Comparison of ENCODE assay signal across 9 cellular contexts in the genomic region with DNA sequence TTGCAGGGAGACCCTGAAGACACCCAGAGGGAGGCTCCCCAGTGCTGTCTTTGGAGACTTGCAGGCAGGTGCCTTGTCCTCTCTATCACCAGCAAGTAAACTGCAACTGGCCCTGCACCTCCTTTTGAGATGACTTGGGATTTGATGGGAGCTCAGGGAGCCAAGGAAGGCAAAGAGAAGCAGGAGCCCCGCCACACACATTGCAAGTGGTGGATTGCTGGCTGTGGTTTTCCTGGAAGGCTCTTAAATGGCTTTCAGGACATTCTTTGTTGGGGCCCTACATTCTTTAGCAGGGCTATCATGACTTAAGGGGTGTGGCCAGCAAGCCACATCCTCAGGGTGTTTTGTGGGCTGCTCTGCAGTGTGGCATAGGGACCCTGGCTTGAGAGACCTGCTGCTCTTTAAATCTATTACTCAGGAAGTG. TPM values are rescaled to one million over a fixed set of nuclear protein-coding genes. Genes with fewer than 3 reads are reported as not detected.
DNase-seq lines count a peak whose midpoint lies in the region; ATAC-seq and TF ChIP-seq lines count a peak whose summit lies in the region.
"Had no signal": no experiment of that assay in that cellular context is flagged by ENCODE, and none has a peak within 500 bp of the region (broad histone marks: within the 10 kb centered on the region; RNA-seq: fewer than 3 reads in every experiment).

No MANE protein-coding gene starts in this region.

- H3K27me3 ChIP-seq in stomach, result no peaks in the 10 kb centered on the region
- H3K27me3 ChIP-seq: cardiac muscle cell had no signal

- peak overlapping the region; percentile 38 for H3K27ac Mint-ChIP-seq in progenitor cell of endocrine pancreas

- H3K9me3 ChIP-seq in stomach, result peaks cover 0 to 7% (median 0%) of the 10 kb centered on the region in 4 donors

- H3K36me3 Mint-ChIP-seq in progenitor cell of endocrine pancreas (ENCODE audit: insufficient read depth), result peaks cover 2% of the 10 kb centered on the region

- TF ChIP-seq CTCF in cardiac fibroblast (IDR thresholded peaks at IDR 0.05; ENCODE audit: low read depth, low read length) (no peak), progenitor cell of endocrine pancreas (IDR thresholded peaks at IDR 0.05; ENCODE audit: unreplicated experiment) (no peak), stomach (IDR thresholded peaks at IDR 0.05) (no peak)

- intact Hi-C loops in stomach (cut with DNase I; ENCODE audit: low total_unique reads), result no loop called here

- H3K4me1 Mint-ChIP-seq in progenitor cell of endocrine pancreas (ENCODE audit: low read depth), result peaks cover 8% of the 10 kb centered on the region

- no peak overlapping the region for H3K4me3 Mint-ChIP-seq in progenitor cell of endocrine pancreas (ENCODE audit: low read depth)

- H3K36me3 ChIP-seq in stomach, result no peaks in the 10 kb centered on the region
- H3K36me3 ChIP-seq: cardiac muscle cell had no signal

- peak; percentile 69 for ATAC-seq in GM21390 (IDR thresholded peaks at IDR 0.05; ENCODE audit: unreplicated experiment)
- ATAC-seq in esophagus mucosa, result no peak

- peaks cover 0 to 9% (median 0%) of the 10 kb centered on the region in 4 donors for H3K4me1 ChIP-seq in stomach

- no peak overlapping the region for H3K4me3 ChIP-seq in cardiac fibroblast (replicated peaks in 1 of 2; ENCODE audit: low read depth in 2 of 2, low read length in 2 of 2)
- no peak overlapping the region for H3K4me3 ChIP-seq in stomach
- H3K4me3 ChIP-seq: cardiac muscle cell had no signal

- WGBS in stomach, 5 donors, result 36 to 88% (median 53%) methylated on average over 1 of the region's 1 CpG

- no peaks in the 10 kb centered on the region for H3K27me3 Mint-ChIP-seq in progenitor cell of endocrine pancreas

- peak; percentile 94 for DNase-seq in AG08395 (ENCODE audit: low spot score)
- DNase-seq in OCI-M1 (lab: John Stamatoyannopoulos, UW), result peak; percentile 74
- DNase-seq in cardiac fibroblast (ENCODE audit: low read depth in 2 of 2), result peak; percentile 85 to 94
- no peak for DNase-seq in progenitor cell of endocrine pancreas (ENCODE audit: low spot score, unreplicated experiment)
- no peak for DNase-seq in COR-L47 (lab: John Stamatoyannopoulos, UW)
- DNase-seq in stomach, result no peak

- H3K27ac ChIP-seq in stomach, result no peak overlapping the region
- H3K27ac ChIP-seq: cardiac muscle cell had no signal

- TF ChIP-seq EP300 in stomach (IDR thresholded peaks at IDR 0.05), result no peak

- no peak for TF ChIP-seq POLR2A in stomach (IDR thresholded peaks at IDR 0.05)

- H3K9me3 Mint-ChIP-seq in progenitor cell of endocrine pancreas (ENCODE audit: low read depth), result peaks cover 15% of the 10 kb centered on the region

RNA-seq across cellular contexts. Expression of a gene that starts 39.9 kb away (rescaled TPM):
- total RNA-seq in progenitor cell of endocrine pancreas (43.1 and 48.5 TPM in 2 replicates), esophagus mucosa (5.9 TPM), stomach (10 to 100 TPM; 16.2 to 89.7 (median 26.3) TPM)
- polyA plus RNA-seq in stomach, result 1 to 10 TPM; 6.7 to 8.9 (median 6.7) TPM

Comparison
In these comparisons a context has a peak if more than half of its experiments do, and no peak if none do; other contexts are left out.
1. DNase-seq: peak in AG08395 (single experiment), OCI-M1 (single experiment) and cardiac fibroblast (2 of 2); none in progenitor cell of endocrine pancreas (single experiment), COR-L47 (single experiment) and stomach (single experiment).